ENCODE assay signal across 10 cellular contexts in genomic region chr10:43781480-43782361, GRCh38.
DNase-seq lines count a peak whose midpoint lies in the region; ATAC-seq and TF ChIP-seq lines count a peak whose summit lies in the region.
"Had no signal": no experiment of that assay in that cellular context is flagged by ENCODE, and none has a peak within 500 bp of the region (broad histone marks: within the 10 kb centered on the region; RNA-seq: fewer than 3 reads in every experiment).

No MANE protein-coding gene starts in this region.

- H3K27ac Mint-ChIP-seq in activated naive CD8-positive, alpha-beta T cell treated with anti-CD3 and anti-CD28 coated beads, Interleukin-2, amount 50 U/mL, for 24 hours: peak overlapping the region; percentile 68
- H3K27ac Mint-ChIP-seq in glutamatergic neuron (ENCODE audit: unreplicated experiment): no peak overlapping the region

- H3K36me3 ChIP-seq in KOPT-K1 (ENCODE audit: insufficient read depth, low read length): no peaks in the 10 kb centered on the region
- H3K36me3 ChIP-seq: cardiac muscle cell had no signal

- H3K4me3 Mint-ChIP-seq in activated naive CD8-positive, alpha-beta T cell treated with anti-CD3 and anti-CD28 coated beads, Interleukin-2, amount 50 U/mL, for 24 hours: peak overlapping the region; percentile 30
- no peak overlapping the region for H3K4me3 Mint-ChIP-seq in glutamatergic neuron (ENCODE audit: unreplicated experiment)

- H3K9me3 Mint-ChIP-seq in activated naive CD8-positive, alpha-beta T cell treated with anti-CD3 and anti-CD28 coated beads, Interleukin-2, amount 50 U/mL, for 24 hours: no peaks in the 10 kb centered on the region
- peaks cover 7% of the 10 kb centered on the region for H3K9me3 Mint-ChIP-seq in glutamatergic neuron (ENCODE audit: unreplicated experiment)

- peak; percentile 62 for ATAC-seq in GM18858 (IDR thresholded peaks at IDR 0.05; ENCODE audit: unreplicated experiment)
- peak; percentile 97 for ATAC-seq in activated naive CD8-positive, alpha-beta T cell treated with anti-CD3 and anti-CD28 coated beads, Interleukin-2, amount 50 U/mL, for 24 hours

- H3K36me3 Mint-ChIP-seq in activated naive CD8-positive, alpha-beta T cell treated with anti-CD3 and anti-CD28 coated beads, Interleukin-2, amount 50 U/mL, for 24 hours (ENCODE audit: low read depth): no peaks in the 10 kb centered on the region
- H3K36me3 Mint-ChIP-seq in glutamatergic neuron (ENCODE audit: unreplicated experiment): peaks cover 5% of the 10 kb centered on the region

- peak overlapping the region; percentile 72 for H3K27ac ChIP-seq in KOPT-K1 (ENCODE audit: low read depth, low read length, poor library complexity, severe bottlenecking)
- H3K27ac ChIP-seq: cardiac muscle cell, HL-60 had no signal

- H3K27me3 Mint-ChIP-seq in activated naive CD8-positive, alpha-beta T cell treated with anti-CD3 and anti-CD28 coated beads, Interleukin-2, amount 50 U/mL, for 24 hours: no peaks in the 10 kb centered on the region
- peaks cover 2% of the 10 kb centered on the region for H3K27me3 Mint-ChIP-seq in glutamatergic neuron (ENCODE audit: unreplicated experiment)

- no peaks in the 10 kb centered on the region for H3K9me3 ChIP-seq in KOPT-K1 (ENCODE audit: insufficient read depth, low read length, poor library complexity, severe bottlenecking)

- H3K4me1 Mint-ChIP-seq in activated naive CD8-positive, alpha-beta T cell treated with anti-CD3 and anti-CD28 coated beads, Interleukin-2, amount 50 U/mL, for 24 hours: peaks cover 40% of the 10 kb centered on the region
- no peaks in the 10 kb centered on the region for H3K4me1 Mint-ChIP-seq in glutamatergic neuron (ENCODE audit: low read depth, unreplicated experiment)

- DNase-seq in activated naive CD8-positive, alpha-beta T cell treated with anti-CD3 and anti-CD28 coated beads, Interleukin-2, amount 50 U/mL, for 24 hours: peak; percentile 54
- DNase-seq in stimulated activated CD4-positive, alpha-beta T cell treated with anti-CD3 and anti-CD28 coated beads, Interleukin-2, amount 100 ng/mL, for 24 hours: peak; percentile 35 to 50
- DNase-seq in NCI-H2107 treated with DMSO at 0.1 percent for 48 hours (lab: John Stamatoyannopoulos, UW; ENCODE audit: unreplicated experiment): no peak
- DNase-seq in HCEC 1CT: no peak
- no peak for DNase-seq in T-helper 9 cell
- DNase-seq in glutamatergic neuron: no peak

- no peak for TF ChIP-seq CTCF in glutamatergic neuron (IDR thresholded peaks at IDR 0.05; ENCODE audit: partially characterized antibody, unreplicated experiment)

Comparison
In these comparisons a context has a peak if more than half of its experiments do, and no peak if none do; other contexts are left out.
1. DNase-seq: peak in activated naive CD8-positive, alpha-beta T cell treated with anti-CD3 and anti-CD28 coated beads, Interleukin-2, amount 50 U/mL, for 24 hours (single experiment) and stimulated activated CD4-positive, alpha-beta T cell treated with anti-CD3 and anti-CD28 coated beads, Interleukin-2, amount 100 ng/mL, for 24 hours (2 of 2); none in NCI-H2107 treated with DMSO at 0.1 percent for 48 hours (single experiment), HCEC 1CT (single experiment), T-helper 9 cell (single experiment) and glutamatergic neuron (single experiment).